17 cellular contexts compared by ENCODE assay signal in the genomic region with DNA sequence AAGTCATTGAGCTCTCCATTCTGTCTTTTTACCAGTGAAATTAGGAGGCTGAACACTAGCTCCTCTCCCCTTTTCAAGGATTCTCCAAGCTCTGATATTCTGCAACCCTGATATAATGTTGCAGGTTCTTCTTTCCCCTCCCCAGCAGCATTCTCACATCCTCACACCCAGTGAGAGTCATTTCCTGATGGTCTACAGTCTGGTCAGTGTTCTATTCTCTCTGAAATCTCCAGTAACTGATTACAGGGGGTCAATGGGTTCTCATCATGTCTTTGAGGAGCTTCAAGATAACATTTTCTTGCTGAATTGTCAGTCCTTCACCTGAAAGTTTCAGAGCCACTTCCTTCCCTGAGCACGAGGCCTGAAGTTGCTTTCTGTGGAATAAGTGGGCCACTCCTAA.
"Had no signal": no experiment of that assay in that cellular context is flagged by ENCODE, and none has a peak within 500 bp of the region (broad histone marks: within the 10 kb centered on the region; RNA-seq: fewer than 3 reads in every experiment).

No MANE protein-coding gene starts in this region.

- H3K27me3 ChIP-seq: esophagus squamous epithelium, foreskin keratinocyte, right lobe of liver, transverse colon had no signal

- H3K4me1 ChIP-seq: prostate gland, right lobe of liver had no signal

- H3K4me3 ChIP-seq: esophagus squamous epithelium, prostate gland, right lobe of liver, transverse colon had no signal

- H3K9me3 ChIP-seq: esophagus squamous epithelium, prostate gland, right lobe of liver, transverse colon had no signal

- DNase-seq: activated CD4-positive, alpha-beta memory T cell treated with anti-CD3 and anti-CD28 coated beads for 36 hours; activated gamma-delta T cell treated with Interleukin-2 at 50 U/mL for 16 hours; activated naive CD8-positive, alpha-beta T cell treated with anti-CD3 and anti-CD28 coated beads, Interleukin-2, amount 10 ng/mL, durations not matched to agents 7 days and 5 days; activated T-cell treated with anti-CD3 and anti-CD28 coated beads, Interleukin-2, amount 50 U/mL, for 48 hours; anterior cingulate cortex; esophagus squamous epithelium; foreskin keratinocyte; head of caudate nucleus; nucleus accumbens; right lobe of liver; stimulated activated naive CD4-positive, alpha-beta T cell; substantia nigra; transverse colon had no signal

- FAIRE-seq: islet of Langerhans had no signal

- ATAC-seq: foreskin keratinocyte; natural killer cell treated with Interleukin-12 subunit alpha and Interleukin-12 subunit beta and Interleukin-15 and Interleukin-18, amount 100 ng/mL, for 72 hours; right lobe of liver had no signal

- H3K27ac ChIP-seq: esophagus squamous epithelium, foreskin keratinocyte, prostate gland, right lobe of liver, transverse colon, VCaP had no signal

- H3K36me3 ChIP-seq: esophagus squamous epithelium, prostate gland, right lobe of liver, transverse colon had no signal
